22 cellular contexts compared by ENCODE assay signal in genomic region chr18:76951600-76952247, GRCh38.
DNase-seq lines count a peak whose midpoint lies in the region; ATAC-seq and FAIRE-seq lines count a peak whose summit lies in the region.
"Had no signal": no experiment of that assay in that cellular context is flagged by ENCODE, and none has a peak within 500 bp of the region (broad histone marks: within the 10 kb centered on the region; RNA-seq: fewer than 3 reads in every experiment).

No MANE protein-coding gene starts in this region.

- intact Hi-C loops in activated CD4-positive, alpha-beta T cell treated with anti-CD3 and anti-CD28 coated beads for 36 hours (cut with DNase I, micrococcal nuclease) = no loop called here
- intact Hi-C loops in activated T-helper 1 cell treated with anti-CD3 and anti-CD28 coated beads, Interleukin-12 subunit alpha, Interleukin-12 subunit beta, Interleukin-2, Interleukin-4 antibody, amounts not matched to agents 30 ng/mL and 10 ng/mL and 1 ng/mL, durations not matched to agents 14 hours and 24 hours and 36 hours (cut with micrococcal nuclease) = no loop called here
- intact Hi-C loops in left ventricle myocardium superior (cut with micrococcal nuclease) = no loop called here

- CTCF ChIA-PET in activated CD4-positive, alpha-beta T cell treated with anti-CD3 and anti-CD28 coated beads for 36 hours (lab: Charles Lee) = no interaction called here

- peak; percentile 71 for ATAC-seq in activated CD4-positive, alpha-beta T cell treated with anti-CD3 and anti-CD28 coated beads for 36 hours
- ATAC-seq in GM21619 (IDR thresholded peaks at IDR 0.05; ENCODE audit: unreplicated experiment) = peak; percentile 61
- ATAC-seq in left ventricle myocardium superior = no peak
- ATAC-seq: activated naive CD4-positive, alpha-beta T cell treated with anti-CD3 and anti-CD28 coated beads, Interleukin-2, amount 50 U/mL, for 72 hours; naive thymus-derived CD8-positive, alpha-beta T cell had no signal

- H3K9me3 Mint-ChIP-seq in activated CD4-positive, alpha-beta T cell treated with anti-CD3 and anti-CD28 coated beads for 36 hours (ENCODE audit: low read depth) = no peaks in the 10 kb centered on the region
- no peaks in the 10 kb centered on the region for H3K9me3 Mint-ChIP-seq in activated T-helper 1 cell treated with anti-CD3 and anti-CD28 coated beads, Interleukin-12 subunit alpha, Interleukin-12 subunit beta, Interleukin-2, Interleukin-4 antibody, amounts not matched to agents 30 ng/mL and 10 ng/mL and 1 ng/mL, durations not matched to agents 14 hours and 24 hours and 36 hours
- H3K9me3 Mint-ChIP-seq: activated naive CD4-positive, alpha-beta T cell treated with anti-CD3 and anti-CD28 coated beads, Interleukin-2, amount 50 U/mL, for 72 hours; H9; naive thymus-derived CD8-positive, alpha-beta T cell had no signal

- H3K27ac ChIP-seq in small intestine (ENCODE audit: low read depth in 1 of 2, low read length in 1 of 2) = no peak overlapping the region
- H3K27ac ChIP-seq: BLaER1 treated with 17β-estradiol and CSF1 and Interleukin-3, amounts not matched to agents 10 nM and 100 nM; coronary artery had no signal

- H3K4me1 ChIP-seq in small intestine (ENCODE audit: control insufficient read depth in 2 of 2, insufficient read depth in 1 of 2, low read depth in 1 of 2, low read length in 1 of 2) = peaks cover 0 to 3% of the 10 kb centered on the region in 2 donors
- H3K4me1 ChIP-seq: BLaER1 treated with 17β-estradiol and CSF1 and Interleukin-3, amounts not matched to agents 10 nM and 100 nM had no signal

- H3K9me3 ChIP-seq in small intestine (ENCODE audit: control insufficient read depth, low read depth) = no peaks in the 10 kb centered on the region
- H3K9me3 ChIP-seq: BLaER1 treated with 17β-estradiol and CSF1 and Interleukin-3, amounts not matched to agents 10 nM and 100 nM had no signal

- H3K4me1 Mint-ChIP-seq in activated CD4-positive, alpha-beta T cell treated with anti-CD3 and anti-CD28 coated beads for 36 hours = peaks cover 29% of the 10 kb centered on the region
- peaks cover 18% of the 10 kb centered on the region for H3K4me1 Mint-ChIP-seq in activated T-helper 1 cell treated with anti-CD3 and anti-CD28 coated beads, Interleukin-12 subunit alpha, Interleukin-12 subunit beta, Interleukin-2, Interleukin-4 antibody, amounts not matched to agents 30 ng/mL and 10 ng/mL and 1 ng/mL, durations not matched to agents 14 hours and 24 hours and 36 hours (ENCODE audit: low read depth)

- WGBS in small intestine, 3 donors = 76 to 87% (median 79%) methylated on average over 10 of the region's 10 CpGs

- peaks cover 52% of the 10 kb centered on the region for H3K36me3 Mint-ChIP-seq in activated CD4-positive, alpha-beta T cell treated with anti-CD3 and anti-CD28 coated beads for 36 hours (ENCODE audit: low read depth)
- peaks cover 40% of the 10 kb centered on the region for H3K36me3 Mint-ChIP-seq in activated T-helper 1 cell treated with anti-CD3 and anti-CD28 coated beads, Interleukin-12 subunit alpha, Interleukin-12 subunit beta, Interleukin-2, Interleukin-4 antibody, amounts not matched to agents 30 ng/mL and 10 ng/mL and 1 ng/mL, durations not matched to agents 14 hours and 24 hours and 36 hours (ENCODE audit: low read depth)

- no peak for FAIRE-seq in small intestine (lab: Jason Lieb, UNC)
- no peak for FAIRE-seq in frontal cortex (lab: Jason Lieb, UNC)
- FAIRE-seq: islet of Langerhans had no signal

- POLR2A ChIA-PET in activated CD4-positive, alpha-beta T cell treated with anti-CD3 and anti-CD28 coated beads for 36 hours (lab: Charles Lee) = no interaction called here

- H3K27me3 ChIP-seq in small intestine (ENCODE audit: control insufficient read depth in 2 of 2, insufficient read depth in 2 of 2, low read length in 2 of 2) = no peaks in the 10 kb centered on the region
- H3K27me3 ChIP-seq: BLaER1 treated with 17β-estradiol and CSF1 and Interleukin-3, amounts not matched to agents 10 nM and 100 nM had no signal

- H3K36me3 ChIP-seq in small intestine (ENCODE audit: control insufficient read depth in 2 of 2, insufficient read depth in 2 of 2, low read length in 2 of 2) = peaks cover 0 to 2% of the 10 kb centered on the region in 2 donors

- no peak overlapping the region for H3K4me3 ChIP-seq in small intestine (ENCODE audit: low read depth in 1 of 2, low read length in 2 of 2)
- H3K4me3 ChIP-seq: BLaER1 treated with 17β-estradiol and CSF1 and Interleukin-3, amounts not matched to agents 10 nM and 100 nM; coronary artery had no signal

- peak overlapping the region; percentile 55 for H3K27ac Mint-ChIP-seq in activated CD4-positive, alpha-beta T cell treated with anti-CD3 and anti-CD28 coated beads for 36 hours
- peak overlapping the region; percentile 14 for H3K27ac Mint-ChIP-seq in activated T-helper 1 cell treated with anti-CD3 and anti-CD28 coated beads, Interleukin-12 subunit alpha, Interleukin-12 subunit beta, Interleukin-2, Interleukin-4 antibody, amounts not matched to agents 30 ng/mL and 10 ng/mL and 1 ng/mL, durations not matched to agents 14 hours and 24 hours and 36 hours
- H3K27ac Mint-ChIP-seq: activated naive CD4-positive, alpha-beta T cell treated with anti-CD3 and anti-CD28 coated beads, Interleukin-2, amount 50 U/mL, for 72 hours; H9 had no signal

- H3K4me3 Mint-ChIP-seq in activated CD4-positive, alpha-beta T cell treated with anti-CD3 and anti-CD28 coated beads for 36 hours = no peak overlapping the region
- no peak overlapping the region for H3K4me3 Mint-ChIP-seq in activated T-helper 1 cell treated with anti-CD3 and anti-CD28 coated beads, Interleukin-12 subunit alpha, Interleukin-12 subunit beta, Interleukin-2, Interleukin-4 antibody, amounts not matched to agents 30 ng/mL and 10 ng/mL and 1 ng/mL, durations not matched to agents 14 hours and 24 hours and 36 hours
- H3K4me3 Mint-ChIP-seq: H9; naive thymus-derived CD8-positive, alpha-beta T cell had no signal

- no peaks in the 10 kb centered on the region for H3K27me3 Mint-ChIP-seq in activated CD4-positive, alpha-beta T cell treated with anti-CD3 and anti-CD28 coated beads for 36 hours
- no peaks in the 10 kb centered on the region for H3K27me3 Mint-ChIP-seq in activated T-helper 1 cell treated with anti-CD3 and anti-CD28 coated beads, Interleukin-12 subunit alpha, Interleukin-12 subunit beta, Interleukin-2, Interleukin-4 antibody, amounts not matched to agents 30 ng/mL and 10 ng/mL and 1 ng/mL, durations not matched to agents 14 hours and 24 hours and 36 hours (ENCODE audit: insufficient read depth)
- H3K27me3 Mint-ChIP-seq: naive thymus-derived CD8-positive, alpha-beta T cell had no signal

- no peak for DNase-seq in activated CD4-positive, alpha-beta T cell treated with anti-CD3 and anti-CD28 coated beads for 36 hours
- no peak for DNase-seq in activated CD4-positive, alpha-beta T cell treated with anti-CD3 and anti-CD28 coated beads, Interleukin-2, amount 50 U/mL, for 1 hour
- DNase-seq in activated T-helper 1 cell treated with anti-CD3 and anti-CD28 coated beads, Interleukin-12 subunit alpha, Interleukin-12 subunit beta, Interleukin-2, Interleukin-4 antibody, amounts not matched to agents 30 ng/mL and 10 ng/mL and 1 ng/mL, durations not matched to agents 14 hours and 24 hours and 36 hours (ENCODE audit: low spot score) = no peak
- DNase-seq in small intestine (peak; percentile 65), frontal cortex (ENCODE audit: low spot score in 2 of 2) (no peak), H4 (ENCODE audit: low spot score) (no peak), left ventricle myocardium superior (no peak)
- DNase-seq: 8988T; activated CD8-positive, alpha-beta memory T cell treated with anti-CD3 and anti-CD28 coated beads, Interleukin-2, amount 50 U/mL, for 48 hours; H9; Karpas-422; mesendoderm; naive thymus-derived CD8-positive, alpha-beta T cell; NCI-H1105; NCI-H524; SHP77 treated with DMSO at 0.1 percent for 48 hours; stimulated activated CD4-positive, alpha-beta T cell treated with anti-CD3 and anti-CD28 coated beads, Interleukin-4, amount 100 ng/mL, for 1 hour had no signal
